In genomic region chr10:16867990-16868389, GRCh38 we compare ENCODE assay signal across 27 cellular contexts. TPM values are rescaled to one million over a fixed set of nuclear protein-coding genes. Genes with fewer than 3 reads are reported as not detected.
A peak's percentile ranks its signal among the peaks of the same experiment; 100 is the strongest.
DNase-seq lines count a peak whose midpoint lies in the region; ATAC-seq and TF ChIP-seq lines count a peak whose summit lies in the region.
"Had no signal": no experiment of that assay in that cellular context is flagged by ENCODE, and none has a peak within 500 bp of the region (broad histone marks: within the 10 kb centered on the region; RNA-seq: fewer than 3 reads in every experiment).

No MANE protein-coding gene starts in this region.

- no peak overlapping the region for H2BK5ac ChIP-seq in mesendoderm (ENCODE audit: low read length)

- H3K79me2 ChIP-seq in mesendoderm (ENCODE audit: control insufficient read depth, insufficient read depth, low read length), result no peaks in the 10 kb centered on the region
- H3K79me2 ChIP-seq in smooth muscle cell (ENCODE audit: low read depth), result no peaks in the 10 kb centered on the region
- H3K79me2 ChIP-seq: parathyroid adenoma had no signal

- peak overlapping the region; percentile 38 for H2AFZ ChIP-seq in smooth muscle cell (ENCODE audit: low read depth)
- H2AFZ ChIP-seq: parathyroid adenoma had no signal

- peak overlapping the region in 3 of 5 experiments; percentile 13 to 67 (median 35) for H3K27ac Mint-ChIP-seq in brain
- H3K27ac Mint-ChIP-seq: activated naive CD8-positive, alpha-beta T cell treated with anti-CD3 and anti-CD28 coated beads, Interleukin-2, amount 50 U/mL, for 24 hours; activated T-cell treated with anti-CD3 and anti-CD28 coated beads, Interleukin-2, amount 50 U/mL, for 24 hours; immature natural killer cell had no signal

- peaks cover 28% of the 10 kb centered on the region for H3K4me1 ChIP-seq in HUES6 (ENCODE audit: control insufficient read depth, insufficient read depth, low read length)
- H3K4me1 ChIP-seq in mesendoderm (ENCODE audit: control insufficient read depth, low read depth, low read length), result no peaks in the 10 kb centered on the region
- peaks cover 21% of the 10 kb centered on the region for H3K4me1 ChIP-seq in smooth muscle cell (ENCODE audit: low read depth)
- H3K4me1 ChIP-seq: parathyroid adenoma, right atrium auricular region, upper lobe of left lung had no signal

- H3K9ac ChIP-seq in HUES6 (ENCODE audit: low read length) (no peak overlapping the region), mesendoderm (ENCODE audit: low read length) (no peak overlapping the region), smooth muscle cell (ENCODE audit: low read depth) (no peak overlapping the region)
- H3K9ac ChIP-seq: BLaER1 treated with 17β-estradiol and CSF1 and Interleukin-3, amounts not matched to agents 10 nM and 100 nM; parathyroid adenoma had no signal

- no peaks in the 10 kb centered on the region for H3K79me1 ChIP-seq in mesendoderm (ENCODE audit: low read length)

- peaks cover 5% of the 10 kb centered on the region for H3F3A ChIP-seq in smooth muscle cell (ENCODE audit: low read depth)

- no peak overlapping the region for H3K4ac ChIP-seq in mesendoderm (ENCODE audit: low read depth, low read length)

- TF ChIP-seq CTCF in brain (conservative IDR thresholded peaks at IDR 0.05), result no peak
- no peak for TF ChIP-seq CTCF in smooth muscle cell (IDR thresholded peaks at IDR 0.05; ENCODE audit: borderline replicate concordance, insufficient read depth, poor library complexity, severe bottlenecking)

- H4K8ac ChIP-seq in mesendoderm (ENCODE audit: low read depth, low read length), result peak overlapping the region; percentile 28

- peak overlapping the region in 1 of 5 experiments; percentile 22 for H3K4me3 Mint-ChIP-seq in brain
- H3K4me3 Mint-ChIP-seq: activated naive CD8-positive, alpha-beta T cell treated with anti-CD3 and anti-CD28 coated beads, Interleukin-2, amount 50 U/mL, for 24 hours; activated T-cell treated with anti-CD3 and anti-CD28 coated beads, Interleukin-2, amount 50 U/mL, for 24 hours; immature natural killer cell; naive thymus-derived CD4-positive, alpha-beta T cell; T-helper 17 cell had no signal

- no peaks in the 10 kb centered on the region for H3K27me3 Mint-ChIP-seq in brain
- H3K27me3 Mint-ChIP-seq: activated naive CD8-positive, alpha-beta T cell treated with anti-CD3 and anti-CD28 coated beads, Interleukin-2, amount 50 U/mL, for 24 hours; activated T-cell treated with anti-CD3 and anti-CD28 coated beads, Interleukin-2, amount 50 U/mL, for 24 hours had no signal

- H3K4me2 ChIP-seq in mesendoderm (ENCODE audit: low read length) (no peak overlapping the region), smooth muscle cell (peak overlapping the region; percentile 20)
- H3K4me2 ChIP-seq: BLaER1 treated with 17β-estradiol and CSF1 and Interleukin-3, amounts not matched to agents 10 nM and 100 nM had no signal

- H2BK15ac ChIP-seq in mesendoderm (replicated peaks; ENCODE audit: low read depth), result no peak overlapping the region

- H3K27ac ChIP-seq in HUES6 (ENCODE audit: low read depth, low read length), result peak overlapping the region; percentile 43
- no peak overlapping the region for H3K27ac ChIP-seq in mesendoderm (ENCODE audit: low read depth, low read length)
- peak overlapping the region; percentile 46 for H3K27ac ChIP-seq in smooth muscle cell (ENCODE audit: low read depth)
- H3K27ac ChIP-seq: BLaER1 treated with 17β-estradiol and CSF1 and Interleukin-3, amounts not matched to agents 10 nM and 100 nM; brain microvascular endothelial cell; parathyroid adenoma; right atrium auricular region; RWPE1; upper lobe of left lung had no signal

- peaks cover 35% of the 10 kb centered on the region for H3K4me1 Mint-ChIP-seq in brain
- H3K4me1 Mint-ChIP-seq: activated naive CD8-positive, alpha-beta T cell treated with anti-CD3 and anti-CD28 coated beads, Interleukin-2, amount 50 U/mL, for 24 hours had no signal

- no peak overlapping the region for H2AK5ac ChIP-seq in mesendoderm (ENCODE audit: low read length)

- ATAC-seq in left cardiac atrium, result no peak
- ATAC-seq: activated naive CD8-positive, alpha-beta T cell treated with anti-CD3 and anti-CD28 coated beads, Interleukin-2, amount 50 U/mL, for 24 hours; naive thymus-derived CD4-positive, alpha-beta T cell; T-helper 17 cell had no signal

- no CpG with 5 or more reads among the region's 4 CpGs for WGBS in mesendoderm (ENCODE audit: extremely low coverage, insufficient coverage, low lambda C conversion rate)
- 45% methylated on average over 4 of the region's 4 CpGs for WGBS in smooth muscle cell (ENCODE audit: low lambda C conversion rate)

- H3K4me3 ChIP-seq in HUES6 (ENCODE audit: low read depth, low read length), result 0 out of 2 replicates have a peak overlapping the region, but pooled peaks have one; percentile 13
- H3K4me3 ChIP-seq in mesendoderm (ENCODE audit: low read length), result no peak overlapping the region
- no peak overlapping the region for H3K4me3 ChIP-seq in smooth muscle cell
- H3K4me3 ChIP-seq: BLaER1 treated with 17β-estradiol and CSF1 and Interleukin-3, amounts not matched to agents 10 nM and 100 nM; right atrium auricular region; upper lobe of left lung had no signal

- DNase-seq in mesendoderm, result peak; percentile 14
- DNase-seq in smooth muscle cell (lab: John Stamatoyannopoulos, UW; ENCODE audit: unreplicated experiment), result no peak
- no peak for DNase-seq in left cardiac atrium
- no peak for DNase-seq in NCI-H345 (lab: John Stamatoyannopoulos, UW)
- no peak for DNase-seq in activated T-cell treated with anti-CD3 and anti-CD28 coated beads for 4 hours
- DNase-seq: activated CD8-positive, alpha-beta memory T cell treated with anti-CD3 and anti-CD28 coated beads for 24 hours; activated gamma-delta T cell treated with Interleukin-2 at 50 U/mL for 16 hours; activated naive CD8-positive, alpha-beta T cell treated with anti-CD3 and anti-CD28 coated beads, Interleukin-2, amount 50 U/mL, for 24 hours; activated T-cell treated with anti-CD3 and anti-CD28 coated beads, Interleukin-2, amount 50 U/mL, for 24 hours; glutamatergic neuron; immature natural killer cell; Kasumi-1; naive thymus-derived CD4-positive, alpha-beta T cell; NCI-H1436 treated with DMSO at 0.1 percent for 48 hours; NCI-H2107; NCI-H446; NCI-H82; stimulated activated CD4-positive, alpha-beta T cell treated with anti-CD3 and anti-CD28 coated beads, Interleukin-2, amount 100 ng/mL, for 48 hours; T-helper 17 cell; upper lobe of left lung had no signal

- no peak overlapping the region for H3K23ac ChIP-seq in mesendoderm (ENCODE audit: low read length)

- H3K18ac ChIP-seq in mesendoderm (ENCODE audit: low read length), result no peak overlapping the region

- intact Hi-C loops in left cardiac atrium (cut with DNase I), result no loop called here

- H3K36me3 ChIP-seq in HUES6 (ENCODE audit: control insufficient read depth, insufficient read depth, low read length) (no peaks in the 10 kb centered on the region), mesendoderm (ENCODE audit: control insufficient read depth, insufficient read depth, low read length) (no peaks in the 10 kb centered on the region), smooth muscle cell (ENCODE audit: low read depth) (no peaks in the 10 kb centered on the region)
- H3K36me3 ChIP-seq: BLaER1 treated with 17β-estradiol and CSF1 and Interleukin-3, amounts not matched to agents 10 nM and 100 nM; brain microvascular endothelial cell; right atrium auricular region; upper lobe of left lung had no signal

- H2BK120ac ChIP-seq in mesendoderm (ENCODE audit: low read depth, low read length), result no peak overlapping the region

- H3K9me3 ChIP-seq in HUES6 (ENCODE audit: control insufficient read depth, insufficient read depth, low read depth, low read length), result peaks cover 2% of the 10 kb centered on the region; the same call in 1 of the 2 replicates
- no peaks in the 10 kb centered on the region for H3K9me3 ChIP-seq in smooth muscle cell (replicated peaks; ENCODE audit: low read depth)
- H3K9me3 ChIP-seq: right atrium auricular region, upper lobe of left lung had no signal

- no peak overlapping the region for H4K5ac ChIP-seq in mesendoderm (ENCODE audit: low read length)

- no peaks in the 10 kb centered on the region for H3K9me3 Mint-ChIP-seq in brain
- H3K9me3 Mint-ChIP-seq: activated naive CD8-positive, alpha-beta T cell treated with anti-CD3 and anti-CD28 coated beads, Interleukin-2, amount 50 U/mL, for 24 hours; activated T-cell treated with anti-CD3 and anti-CD28 coated beads, Interleukin-2, amount 50 U/mL, for 24 hours; immature natural killer cell had no signal

- H3K56ac ChIP-seq in mesendoderm (ENCODE audit: low read length), result no peak overlapping the region

- no peaks in the 10 kb centered on the region for H4K20me1 ChIP-seq in smooth muscle cell (ENCODE audit: low read depth)
- H4K20me1 ChIP-seq: BLaER1 treated with 17β-estradiol and CSF1 and Interleukin-3, amounts not matched to agents 10 nM and 100 nM had no signal

- H3K36me3 Mint-ChIP-seq in brain, result no peaks in the 10 kb centered on the region

- no peaks in the 10 kb centered on the region for H3K27me3 ChIP-seq in HUES6 (ENCODE audit: control insufficient read depth, insufficient read depth, low read length)
- H3K27me3 ChIP-seq in mesendoderm (ENCODE audit: insufficient read depth, low read length, poor library complexity), result no peaks in the 10 kb centered on the region
- H3K27me3 ChIP-seq in smooth muscle cell (ENCODE audit: low read depth), result no peaks in the 10 kb centered on the region
- H3K27me3 ChIP-seq: BLaER1 treated with 17β-estradiol and CSF1 and Interleukin-3, amounts not matched to agents 10 nM and 100 nM; brain microvascular endothelial cell; right atrium auricular region; upper lobe of left lung had no signal

RNA-seq across cellular contexts. Expression of gene RSU1, which starts 50.8 kb away (rescaled TPM):
- 91.7 TPM for polyA plus RNA-seq in brain (ENCODE audit: insufficient read depth, low read depth, low replicate concordance)
- polyA plus RNA-seq in mesendoderm (2013, experiment 1 of 2), result 98.5 TPM
- polyA plus RNA-seq in mesendoderm (2013, experiment 2 of 2), result 104 TPM
- 95.9 and 110 TPM in 2 replicates for total RNA-seq in smooth muscle cell
- 113 and 128 TPM in 2 replicates for polyA plus RNA-seq in smooth muscle cell
- total RNA-seq in left cardiac atrium, result 10 to 100 TPM; 49.4 to 69.7 TPM
